Comparison of ENCODE assay signal across 24 cellular contexts in the genomic region with DNA sequence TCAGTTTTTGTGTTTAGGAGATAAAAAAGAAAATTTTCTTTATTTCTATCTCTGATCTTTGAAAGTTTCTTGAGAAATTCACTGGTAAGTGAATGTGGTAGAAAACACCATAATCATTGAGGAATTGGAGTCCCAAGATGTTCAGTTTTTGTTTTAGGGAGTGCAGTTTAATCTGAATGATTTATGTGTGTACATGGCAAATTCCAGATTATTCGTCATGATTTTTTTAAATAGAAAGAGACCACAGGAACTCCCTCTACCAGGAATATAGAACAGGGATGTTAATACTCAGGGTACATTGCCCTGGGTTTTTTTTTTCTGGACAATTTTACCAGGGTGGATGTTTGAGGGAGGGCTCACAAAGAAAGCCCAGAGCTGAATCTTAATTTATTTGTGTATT.
DNase-seq lines count a peak whose midpoint lies in the region; ATAC-seq and TF ChIP-seq lines count a peak whose summit lies in the region.
"Had no signal": no experiment of that assay in that cellular context is flagged by ENCODE, and none has a peak within 500 bp of the region (broad histone marks: within the 10 kb centered on the region; RNA-seq: fewer than 3 reads in every experiment).

No MANE protein-coding gene starts in this region.

- H3K27ac ChIP-seq in right atrium auricular region, result peak overlapping the region; percentile 57 to 82
- H3K27ac ChIP-seq in lower lobe of right lung, result peak overlapping the region; percentile 32
- H3K27ac ChIP-seq in stomach smooth muscle (ENCODE audit: low read length), result peak overlapping the region; percentile 25
- H3K27ac ChIP-seq in spleen, result no peak overlapping the region
- no peak overlapping the region for H3K27ac ChIP-seq in RWPE1
- H3K27ac ChIP-seq: epithelial cell of prostate had no signal

- no peak for TF ChIP-seq POLR2A in spleen (IDR thresholded peaks at IDR 0.05)

- ATAC-seq in left ventricle myocardium superior, result no peak
- no peak for ATAC-seq in lower lobe of right lung
- ATAC-seq: activated CD8-positive, alpha-beta memory T cell treated with anti-CD3 and anti-CD28 coated beads, Interleukin-2, amount 10 ng/mL, durations not matched to agents 7 days and 5 days had no signal

- WGBS in spleen, 5 donors, result 77 to 95% (median 83%) methylated on average over 1 of the region's 1 CpG

- H3K4me3 ChIP-seq in right atrium auricular region (no peak overlapping the region), lower lobe of right lung (no peak overlapping the region), stomach smooth muscle (ENCODE audit: low read length in 2 of 2) (no peak overlapping the region), spleen (no peak overlapping the region)
- H3K4me3 ChIP-seq: mucosa of descending colon, stomach had no signal

- peaks cover 28% of the 10 kb centered on the region for H3K36me3 ChIP-seq in right atrium auricular region
- peaks cover 59% of the 10 kb centered on the region for H3K36me3 ChIP-seq in lower lobe of right lung
- peaks cover 11 to 30% of the 10 kb centered on the region in 2 donors for H3K36me3 ChIP-seq in stomach smooth muscle (ENCODE audit: control insufficient read depth in 2 of 2, insufficient read depth in 2 of 2, low read length in 2 of 2)
- peaks cover 0 to 99% (median 40%) of the 10 kb centered on the region in 6 donors for H3K36me3 ChIP-seq in spleen

- POLR2A ChIA-PET in RWPE1 (lab: Yijun Ruan, JAX; ENCODE audit: low non-redundant PET), result no interaction called here

- H3K4me1 ChIP-seq in right atrium auricular region, result peaks cover 0 to 78% of the 10 kb centered on the region in 2 donors
- H3K4me1 ChIP-seq in lower lobe of right lung, result peaks cover 26% of the 10 kb centered on the region
- H3K4me1 ChIP-seq in stomach smooth muscle (ENCODE audit: control insufficient read depth, insufficient read depth, low read length), result peaks cover 20% of the 10 kb centered on the region
- H3K4me1 ChIP-seq in spleen, result peaks cover 0 to 49% (median 24%) of the 10 kb centered on the region in 6 donors
- H3K4me1 ChIP-seq: Caco-2 had no signal

- CTCF ChIA-PET in RWPE1 (lab: Yijun Ruan, JAX), result interaction anchor here (0.7 kb wide), 1 partner anchor 94 kb away, joined by 4 read pairs; no protein-coding TSS in a partner anchor

- H3K9me3 ChIP-seq in right atrium auricular region, result no peaks in the 10 kb centered on the region
- H3K9me3 ChIP-seq in lower lobe of right lung, result no peaks in the 10 kb centered on the region
- no peaks in the 10 kb centered on the region for H3K9me3 ChIP-seq in stomach smooth muscle (ENCODE audit: control insufficient read depth in 2 of 2, low read length in 2 of 2)
- H3K9me3 ChIP-seq in spleen, result no peaks in the 10 kb centered on the region
- H3K9me3 ChIP-seq: Caco-2, mucosa of descending colon, SK-N-SH, stomach had no signal

- H3K9ac ChIP-seq in stomach smooth muscle (ENCODE audit: low read length in 2 of 2), result no peak overlapping the region
- H3K9ac ChIP-seq: SK-N-SH had no signal

- TF ChIP-seq CTCF in right atrium auricular region (IDR thresholded peaks at IDR 0.05) (no peak), lower lobe of right lung (IDR thresholded peaks at IDR 0.05) (no peak), spleen (IDR thresholded peaks at IDR 0.05 in 8 of 11, conservative IDR thresholded peaks at IDR 0.05 in 3 of 11) (no peak), RWPE1 (conservative IDR thresholded peaks at IDR 0.05; ENCODE audit: low read depth) (no peak)

- intact Hi-C loops in left ventricle myocardium superior (cut with micrococcal nuclease), result no loop called here
- intact Hi-C loops in lower lobe of right lung (cut with DNase I), result no loop called here
- intact Hi-C loops in spleen (cut with DNase I; ENCODE audit: low total_unique reads), result no loop called here

- DNase-seq in right atrium auricular region (ENCODE audit: low spot score) (no peak), left ventricle myocardium superior (no peak), lower lobe of right lung (no peak), spleen (no peak), DMS114 treated with DMSO at 0.1 percent for 48 hours (lab: John Stamatoyannopoulos, UW; ENCODE audit: unreplicated experiment) (no peak), RWPE1 (ENCODE audit: low spot score) (no peak)
- DNase-seq in activated CD4-positive, alpha-beta T cell treated with anti-CD3 and anti-CD28 coated beads, Interleukin-2, amount 50 U/mL, for 4 hours, result no peak
- DNase-seq: activated CD4-positive, CD25-positive, alpha-beta regulatory T cell; activated CD8-positive, alpha-beta memory T cell treated with anti-CD3 and anti-CD28 coated beads, Interleukin-2, amount 10 ng/mL, durations not matched to agents 7 days and 5 days; activated T-cell treated with anti-CD3 and anti-CD28 coated beads, Interleukin-2, amount 50 U/mL, for 48 hours; Caco-2; DMS79; effector CD8-positive, alpha-beta T cell; GDM1; MM.1S; mucosa of descending colon; NCI-H2029; NCI-H526; NK-92 treated with Interleukin-12 subunit alpha and Interleukin-12 subunit beta, amount 100 ng/mL, for 24 hours; stimulated activated CD4-positive, alpha-beta T cell treated with anti-CD3 and anti-CD28 coated beads, Interleukin-4, amount 100 ng/mL, for 1 hour; stomach had no signal

- H3K27me3 ChIP-seq in right atrium auricular region (no peaks in the 10 kb centered on the region), lower lobe of right lung (ENCODE audit: low read depth) (no peaks in the 10 kb centered on the region), stomach smooth muscle (ENCODE audit: control insufficient read depth in 1 of 2, insufficient read depth in 2 of 2, low read length in 2 of 2) (no peaks in the 10 kb centered on the region), spleen (replicated peaks in 1 of 7) (no peaks in the 10 kb centered on the region)
- H3K27me3 ChIP-seq: stomach had no signal

Comparison
In these comparisons a context has a peak if more than half of its experiments do, and no peak if none do; other contexts are left out.
1. H3K27ac ChIP-seq: peak in right atrium auricular region (2 of 2), lower lobe of right lung (single experiment) and stomach smooth muscle (single experiment); none in spleen (0 of 8) and RWPE1 (single experiment).